ENCODE assay signal across 13 cellular contexts in genomic region chr11:44597358-44598009, GRCh38. TPM values are rescaled to one million over a fixed set of nuclear protein-coding genes. Genes with fewer than 3 reads are reported as not detected.
A peak's percentile ranks its signal among the peaks of the same experiment; 100 is the strongest.
DNase-seq lines count a peak whose midpoint lies in the region; ATAC-seq, FAIRE-seq and TF ChIP-seq lines count a peak whose summit lies in the region.
"Had no signal": no experiment of that assay in that cellular context is flagged by ENCODE, and none has a peak within 500 bp of the region (broad histone marks: within the 10 kb centered on the region; RNA-seq: fewer than 3 reads in every experiment).

No MANE protein-coding gene starts in this region.

- peaks cover 78% of the 10 kb centered on the region for H3K4me1 Mint-ChIP-seq in activated T-cell treated with anti-CD3 and anti-CD28 coated beads, Interleukin-2, amount 50 U/mL, for 72 hours (ENCODE audit: low read depth)
- H3K4me1 Mint-ChIP-seq in activated naive CD8-positive, alpha-beta T cell (ENCODE audit: low read depth): peaks cover 73% of the 10 kb centered on the region

- no peak for TF ChIP-seq CTCF in thoracic aorta (IDR thresholded peaks at IDR 0.05)

- H3K36me3 Mint-ChIP-seq in activated T-cell treated with anti-CD3 and anti-CD28 coated beads, Interleukin-2, amount 50 U/mL, for 72 hours (ENCODE audit: insufficient read depth in 2 of 2): peaks cover 0 to 6% of the 10 kb centered on the region in 2 donors
- H3K36me3 Mint-ChIP-seq in activated naive CD8-positive, alpha-beta T cell: peaks cover 7% of the 10 kb centered on the region

- peak overlapping the region; percentile 72 to 80 for H3K4me3 Mint-ChIP-seq in activated T-cell treated with anti-CD3 and anti-CD28 coated beads, Interleukin-2, amount 50 U/mL, for 72 hours
- H3K4me3 Mint-ChIP-seq in activated naive CD8-positive, alpha-beta T cell: peak overlapping the region; percentile 66

- ATAC-seq in activated T-cell treated with anti-CD3 and anti-CD28 coated beads, Interleukin-2, amount 50 U/mL, for 72 hours (replicated peaks in 1 of 2): peak in 1 of 2 donors; percentile 36
- peak; percentile 2 for ATAC-seq in HG02943 (IDR thresholded peaks at IDR 0.05; ENCODE audit: low read depth, unreplicated experiment)
- no peak for ATAC-seq in thoracic aorta (ENCODE audit: insufficient number of reproducible peaks, low FRiP score, low read depth)

- FAIRE-seq in RCC 7860 (lab: Jason Lieb, UNC): no peak
- FAIRE-seq: bronchial epithelial cell had no signal

- no peaks in the 10 kb centered on the region for H3K27me3 ChIP-seq in thoracic aorta (replicated peaks; ENCODE audit: insufficient read depth)
- H3K27me3 ChIP-seq: uterus had no signal

- no peaks in the 10 kb centered on the region for H3K36me3 ChIP-seq in thoracic aorta
- H3K36me3 ChIP-seq: uterus had no signal

- no peak for DNase-seq in activated T-cell treated with anti-CD3 and anti-CD28 coated beads, Interleukin-2, amount 50 U/mL, for 72 hours
- DNase-seq in activated T-cell treated with anti-CD3 and anti-CD28 coated beads, Interleukin-2, amount 50 U/mL, for 48 hours: no peak
- DNase-seq in thoracic aorta (ENCODE audit: low spot score) (no peak), HUDEP-2 (lab: John Stamatoyannopoulos, UW; ENCODE audit: unreplicated experiment in 76 of 76) (no peak), NCI-H2227 treated with DMSO at 0.1 percent for 48 hours (lab: John Stamatoyannopoulos, UW) (no peak), RCC 7860 (ENCODE audit: low spot score) (no peak)
- DNase-seq: islet precursor cell, NCI-H187, nucleus accumbens, uterus had no signal

- peak overlapping the region; percentile 10 to 74 for H3K27ac ChIP-seq in thoracic aorta
- H3K27ac ChIP-seq: uterus had no signal

- H3K9me3 Mint-ChIP-seq in activated T-cell treated with anti-CD3 and anti-CD28 coated beads, Interleukin-2, amount 50 U/mL, for 72 hours: no peaks in the 10 kb centered on the region
- H3K9me3 Mint-ChIP-seq in activated naive CD8-positive, alpha-beta T cell (ENCODE audit: low read depth): no peaks in the 10 kb centered on the region

- H3K4me1 ChIP-seq in thoracic aorta (ENCODE audit: control insufficient read depth in 1 of 2, low read depth in 2 of 2): peaks cover 35 to 76% of the 10 kb centered on the region in 2 donors

- no peaks in the 10 kb centered on the region for H3K9me3 ChIP-seq in thoracic aorta
- H3K9me3 ChIP-seq: uterus had no signal

- H3K27ac Mint-ChIP-seq in activated T-cell treated with anti-CD3 and anti-CD28 coated beads, Interleukin-2, amount 50 U/mL, for 72 hours: peak overlapping the region; percentile 82
- H3K27ac Mint-ChIP-seq in activated naive CD8-positive, alpha-beta T cell: peak overlapping the region; percentile 84

- H3K4me3 ChIP-seq in thoracic aorta: no peak overlapping the region
- H3K4me3 ChIP-seq: uterus had no signal

- H3K27me3 Mint-ChIP-seq in activated T-cell treated with anti-CD3 and anti-CD28 coated beads, Interleukin-2, amount 50 U/mL, for 72 hours (ENCODE audit: low read depth): no peaks in the 10 kb centered on the region
- H3K27me3 Mint-ChIP-seq in activated naive CD8-positive, alpha-beta T cell: no peaks in the 10 kb centered on the region

RNA-seq across cellular contexts. Expression of gene CD82, which starts 32.0 kb away (rescaled TPM):
- 100 to 1,000 TPM; 364 to 421 TPM for total RNA-seq in activated T-cell treated with anti-CD3 and anti-CD28 coated beads, Interleukin-2, amount 50 U/mL, for 72 hours
- total RNA-seq in thoracic aorta: 10 to 100 TPM; 15.4 to 23.4 TPM

Comparison
In these comparisons a context has a peak if more than half of its experiments do, and no peak if none do; other contexts are left out.
1. RNA of gene CD82, which starts 32.0 kb away (total RNA-seq): 364 to 421 TPM in activated T-cell treated with anti-CD3 and anti-CD28 coated beads, Interleukin-2, amount 50 U/mL, for 72 hours; 15.4 to 23.4 TPM in thoracic aorta; every median in the first group is over 10 times any median in the second.